Comparison of ENCODE assay signal across 1 cellular context in the genomic region with DNA sequence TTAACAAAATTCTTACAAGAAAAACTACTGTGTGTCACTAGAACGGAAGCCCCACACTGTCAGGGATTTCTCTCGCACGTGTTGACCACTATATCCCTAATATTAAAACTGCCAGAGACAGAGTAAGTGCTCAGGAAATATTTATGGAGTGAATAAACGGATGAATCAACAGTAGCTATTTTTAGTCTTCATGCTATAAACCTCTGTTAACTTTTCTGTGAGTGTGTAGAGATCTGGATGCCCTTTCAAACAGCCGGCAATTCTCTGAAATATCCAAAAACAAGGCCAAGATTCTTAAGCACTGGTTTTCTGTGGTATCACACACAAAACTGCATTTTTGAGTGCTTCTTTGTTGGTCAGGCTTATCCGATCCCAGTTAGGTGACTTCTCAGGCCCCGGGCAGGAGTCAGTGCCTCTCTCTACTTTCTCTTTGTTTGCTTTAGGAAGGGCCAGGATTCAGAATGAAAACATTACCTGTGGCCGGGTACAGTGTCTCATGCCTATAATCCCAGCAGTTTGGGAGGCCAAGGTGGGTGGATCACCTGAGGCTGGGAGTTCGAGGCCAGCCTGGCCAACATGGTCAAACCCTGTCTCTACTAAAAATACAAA.
TF ChIP-seq lines count a peak whose summit lies in the region.

No MANE protein-coding gene starts in this region.

TF ChIP-seq in H1, 55 proteins besides CTCF, POLR2A, EP300 and RAD21:
- TF ChIP-seq, protein P1, sequence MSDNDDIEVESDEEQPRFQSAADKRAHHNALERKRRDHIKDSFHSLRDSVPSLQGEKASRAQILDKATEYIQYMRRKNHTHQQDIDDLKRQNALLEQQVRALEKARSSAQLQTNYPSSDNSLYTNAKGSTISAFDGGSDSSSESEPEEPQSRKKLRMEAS (IDR thresholded peaks at IDR 0.05) = no peak
- TF ChIP-seq KDM1A (IDR thresholded peaks at IDR 0.05; ENCODE audit: borderline replicate concordance, low read length) (no peak), RFX5 (IDR thresholded peaks at IDR 0.05; ENCODE audit: borderline replicate concordance, low read depth, low read length) (no peak), ATF2 (IDR thresholded peaks at IDR 0.05; ENCODE audit: low read length) (no peak), SIX5 (IDR thresholded peaks at IDR 0.05; ENCODE audit: low read depth, low read length) (no peak), CHD2 (IDR thresholded peaks at IDR 0.05; ENCODE audit: low read length) (no peak), CBX5 (IDR thresholded peaks at IDR 0.05; ENCODE audit: low read depth, low read length) (no peak), CHD1 (IDR thresholded peaks at IDR 0.05; ENCODE audit: low read depth, low read length) (no peak), RXRA (IDR thresholded peaks at IDR 0.05; ENCODE audit: insufficient read depth, low read depth, low read length) (no peak)
